4 cellular contexts compared by ENCODE assay signal in the genomic region with DNA sequence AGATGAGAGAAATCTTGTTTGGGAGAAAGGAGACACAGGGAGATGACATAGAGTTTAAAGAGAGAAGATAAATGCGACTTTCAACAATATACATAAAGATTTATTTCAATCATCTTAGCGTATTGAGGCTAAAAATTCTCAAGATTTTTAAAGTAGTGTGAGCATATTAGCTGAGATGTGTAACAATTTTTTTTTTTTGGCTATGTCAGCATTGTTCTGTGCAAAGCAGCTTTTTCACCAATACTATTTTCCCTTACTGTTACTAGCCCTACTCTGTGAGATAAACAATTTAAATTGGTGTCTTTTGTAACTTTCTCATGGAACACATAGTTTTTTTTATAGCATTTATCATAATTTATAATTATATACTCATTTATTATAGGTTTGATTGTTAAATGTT.
TF ChIP-seq lines count a peak whose summit lies in the region.

No MANE protein-coding gene starts in this region.

TF ChIP-seq in HepG2, 621 proteins besides CTCF, POLR2A, EP300 and RAD21:
- TF ChIP-seq MED1 (CRISPR knock-in tag; IDR thresholded peaks at IDR 0.05) = no peak
- TF ChIP-seq NKX3-1 (CRISPR knock-in tag; IDR thresholded peaks at IDR 0.05) = no peak
- TF ChIP-seq ZNF782 (CRISPR knock-in tag; IDR thresholded peaks at IDR 0.05; ENCODE audit: borderline replicate concordance) = no peak
- no peak for TF ChIP-seq NFE2L1 (CRISPR knock-in tag; IDR thresholded peaks at IDR 0.05; ENCODE audit: borderline replicate concordance)
- no peak for TF ChIP-seq ZNF589 (CRISPR knock-in tag; conservative IDR thresholded peaks at IDR 0.05)
- peak in 1 of 2 experiments; percentile 70; a peak in 2 of 4 replicates for TF ChIP-seq MAFK (conservative IDR thresholded peaks at IDR 0.05 in 1 of 2, IDR thresholded peaks at IDR 0.05 in 1 of 2; ENCODE audit: low read length in 2 of 2)
- TF ChIP-seq MAFF (IDR thresholded peaks at IDR 0.05; ENCODE audit: low read depth, low read length) = peak; percentile 45; the same call in 1 of the 2 replicates
- TF ChIP-seq, protein P1, sequence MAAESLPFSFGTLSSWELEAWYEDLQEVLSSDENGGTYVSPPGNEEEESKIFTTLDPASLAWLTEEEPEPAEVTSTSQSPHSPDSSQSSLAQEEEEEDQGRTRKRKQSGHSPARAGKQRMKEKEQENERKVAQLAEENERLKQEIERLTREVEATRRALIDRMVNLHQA (CRISPR knock-in tag; IDR thresholded peaks at IDR 0.05) = no peak
- no peak for TF ChIP-seq RXRB (CRISPR knock-in tag; IDR thresholded peaks at IDR 0.05; ENCODE audit: borderline replicate concordance)
TF ChIP-seq in HepG2: peak in this region for 2.

TF ChIP-seq in IMR-90, 13 proteins besides CTCF, POLR2A, EP300 and RAD21:
- TF ChIP-seq RCOR1 (IDR thresholded peaks at IDR 0.05; ENCODE audit: insufficient replicate concordance, low read length) (no peak), MAFK (IDR thresholded peaks at IDR 0.05; ENCODE audit: low read depth, low read length) (peak; percentile 53), BHLHE40 (IDR thresholded peaks at IDR 0.05; ENCODE audit: low read depth, low read length) (no peak), CEBPB (IDR thresholded peaks at IDR 0.05; ENCODE audit: low read depth, low read length) (no peak), FOS (IDR thresholded peaks at IDR 0.05; ENCODE audit: low read depth, low read length) (no peak), RFX5 (IDR thresholded peaks at IDR 0.05; ENCODE audit: low read depth, low read length) (no peak)

TF ChIP-seq in K562, 482 proteins besides CTCF, POLR2A, EP300 and RAD21:
- TF ChIP-seq KDM2B (CRISPR knock-in tag; IDR thresholded peaks at IDR 0.05) = no peak
- TF ChIP-seq SMC3 (conservative IDR thresholded peaks at IDR 0.05; ENCODE audit: insufficient read depth, low read depth, low read length) = no peak
- TF ChIP-seq C11orf30 (IDR thresholded peaks at IDR 0.05; ENCODE audit: low read depth) = 0 out of 2 replicates have a peak, but pooled peaks have one; percentile 12
- TF ChIP-seq ZNF316 (IDR thresholded peaks at IDR 0.05) = peak; percentile 47

TF ChIP-seq in H1, 55 proteins besides CTCF, POLR2A, EP300 and RAD21:
- no peak for TF ChIP-seq TAF1 (IDR thresholded peaks at IDR 0.05; ENCODE audit: low read depth, low read length)
- TF ChIP-seq, protein P2, sequence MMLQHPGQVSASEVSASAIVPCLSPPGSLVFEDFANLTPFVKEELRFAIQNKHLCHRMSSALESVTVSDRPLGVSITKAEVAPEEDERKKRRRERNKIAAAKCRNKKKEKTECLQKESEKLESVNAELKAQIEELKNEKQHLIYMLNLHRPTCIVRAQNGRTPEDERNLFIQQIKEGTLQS (IDR thresholded peaks at IDR 0.05; ENCODE audit: insufficient read depth, low read depth, low read length) = no peak
- TF ChIP-seq SP1 (IDR thresholded peaks at IDR 0.05; ENCODE audit: low read depth, low read length) = no peak
- TF ChIP-seq CHD1 (IDR thresholded peaks at IDR 0.05; ENCODE audit: low read depth, low read length) = no peak
- no peak for TF ChIP-seq RFX5 (IDR thresholded peaks at IDR 0.05; ENCODE audit: borderline replicate concordance, low read depth, low read length)
- TF ChIP-seq, protein P3, sequence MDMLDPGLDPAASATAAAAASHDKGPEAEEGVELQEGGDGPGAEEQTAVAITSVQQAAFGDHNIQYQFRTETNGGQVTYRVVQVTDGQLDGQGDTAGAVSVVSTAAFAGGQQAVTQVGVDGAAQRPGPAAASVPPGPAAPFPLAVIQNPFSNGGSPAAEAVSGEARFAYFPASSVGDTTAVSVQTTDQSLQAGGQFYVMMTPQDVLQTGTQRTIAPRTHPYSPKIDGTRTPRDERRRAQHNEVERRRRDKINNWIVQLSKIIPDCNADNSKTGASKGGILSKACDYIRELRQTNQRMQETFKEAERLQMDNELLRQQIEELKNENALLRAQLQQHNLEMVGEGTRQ (IDR thresholded peaks at IDR 0.05; ENCODE audit: low read length) = no peak
- TF ChIP-seq, protein P4, sequence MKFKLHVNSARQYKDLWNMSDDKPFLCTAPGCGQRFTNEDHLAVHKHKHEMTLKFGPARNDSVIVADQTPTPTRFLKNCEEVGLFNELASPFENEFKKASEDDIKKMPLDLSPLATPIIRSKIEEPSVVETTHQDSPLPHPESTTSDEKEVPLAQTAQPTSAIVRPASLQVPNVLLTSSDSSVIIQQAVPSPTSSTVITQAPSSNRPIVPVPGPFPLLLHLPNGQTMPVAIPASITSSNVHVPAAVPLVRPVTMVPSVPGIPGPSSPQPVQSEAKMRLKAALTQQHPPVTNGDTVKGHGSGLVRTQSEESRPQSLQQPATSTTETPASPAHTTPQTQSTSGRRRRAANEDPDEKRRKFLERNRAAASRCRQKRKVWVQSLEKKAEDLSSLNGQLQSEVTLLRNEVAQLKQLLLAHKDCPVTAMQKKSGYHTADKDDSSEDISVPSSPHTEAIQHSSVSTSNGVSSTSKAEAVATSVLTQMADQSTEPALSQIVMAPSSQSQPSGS (IDR thresholded peaks at IDR 0.05; ENCODE audit: low read length) = no peak
- no peak for TF ChIP-seq SIX5 (IDR thresholded peaks at IDR 0.05; ENCODE audit: low read depth, low read length)
- no peak for TF ChIP-seq TEAD4 (IDR thresholded peaks at IDR 0.05; ENCODE audit: low read depth, low read length)
- no peak for TF ChIP-seq ASH2L (IDR thresholded peaks at IDR 0.05; ENCODE audit: low read length)
- TF ChIP-seq SIRT6 (IDR thresholded peaks at IDR 0.05; ENCODE audit: low read length) = no peak
- TF ChIP-seq RNF2 (IDR thresholded peaks at IDR 0.05; ENCODE audit: borderline replicate concordance, low read depth, low read length, missing control alignments, poor library complexity, severe bottlenecking) = no peak
- no peak for TF ChIP-seq CHD2 (IDR thresholded peaks at IDR 0.05; ENCODE audit: low read length)
- no peak for TF ChIP-seq EGR1 (IDR thresholded peaks at IDR 0.05; ENCODE audit: borderline replicate concordance, low read depth, low read length)
- no peak for TF ChIP-seq SUZ12 (IDR thresholded peaks at IDR 0.05; ENCODE audit: low read length)
